ENCODE assay signal across 21 cellular contexts in the genomic region with DNA sequence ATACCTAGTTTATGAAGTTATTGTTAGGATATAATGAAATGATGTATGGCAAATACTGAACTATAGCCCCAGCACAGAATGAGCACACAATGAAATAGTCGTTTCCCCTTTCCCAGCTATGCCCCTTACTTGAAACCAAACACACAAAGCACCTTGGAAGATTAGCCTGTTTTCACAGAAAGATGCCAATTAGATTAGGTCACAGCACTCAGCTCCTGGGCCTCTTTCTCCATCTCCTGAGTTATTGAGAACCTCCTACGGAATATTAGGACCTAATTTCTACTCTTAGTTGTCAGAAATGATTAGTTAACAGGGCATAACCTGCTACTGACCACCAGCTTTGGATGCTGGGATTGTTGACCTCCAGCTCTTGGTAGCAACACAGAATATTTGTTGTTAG.
A peak's percentile ranks its signal among the peaks of the same experiment; 100 is the strongest.
DNase-seq lines count a peak whose midpoint lies in the region; ATAC-seq and TF ChIP-seq lines count a peak whose summit lies in the region.
"Had no signal": no experiment of that assay in that cellular context is flagged by ENCODE, and none has a peak within 500 bp of the region (broad histone marks: within the 10 kb centered on the region; RNA-seq: fewer than 3 reads in every experiment).

No MANE protein-coding gene starts in this region.

- H3K9me3 ChIP-seq in gastrocnemius medialis = no peaks in the 10 kb centered on the region
- H3K9me3 ChIP-seq: upper lobe of left lung had no signal

- peak; percentile 21 for DNase-seq in ACHN
- peak; percentile 29 for DNase-seq in amniotic epithelial cell (ENCODE audit: low read depth)
- no peak for DNase-seq in glutamatergic neuron
- DNase-seq in gastrocnemius medialis = no peak
- DNase-seq in OCI-M2 (lab: John Stamatoyannopoulos, UW; ENCODE audit: unreplicated experiment) = no peak
- no peak for DNase-seq in NCI-H2029 treated with DMSO at 0.1 percent for 48 hours (lab: John Stamatoyannopoulos, UW)
- DNase-seq: activated CD4-positive, alpha-beta T cell treated with anti-CD3 and anti-CD28 coated beads for 1 hour; activated naive CD8-positive, alpha-beta T cell treated with anti-CD3 and anti-CD28 coated beads for 36 hours; GF-D8; KG1; NCI-H1930; RPMI8226; stimulated activated CD4-positive, alpha-beta T cell treated with anti-CD3 and anti-CD28 coated beads, Interleukin-1b, Interleukin-23, amount 100 ng/mL, for 48 hours; stimulated activated naive CD4-positive, alpha-beta T cell; upper lobe of left lung had no signal

- peak overlapping the region in 3 of 4 donors; percentile 35 to 80 (median 60) for H3K27ac ChIP-seq in gastrocnemius medialis
- H3K27ac ChIP-seq: C4-2B had no signal

- in situ Hi-C loops in ACHN (cut with HindIII; ENCODE audit: low pct_ligation_motif_present, low pct_unique_long_range_greater_than_20kb, low sequenced_read_pairs) (no loop called here), gastrocnemius medialis (cut with MboI; ENCODE audit: low sequenced_read_pairs in 4 of 4) (no loop called here)

- intact Hi-C loops in gastrocnemius medialis (cut with DNase I; ENCODE audit: low total_unique reads) = no loop called here

- no peak overlapping the region for H3K4me3 ChIP-seq in gastrocnemius medialis
- H3K4me3 ChIP-seq: GM12878, upper lobe of left lung had no signal

- no peak for ATAC-seq in gastrocnemius medialis
- ATAC-seq in HG02798 (IDR thresholded peaks at IDR 0.05; ENCODE audit: poor library complexity, unreplicated experiment) = no peak
- no peak for ATAC-seq in HG03095 (IDR thresholded peaks at IDR 0.05; ENCODE audit: unreplicated experiment)
- ATAC-seq: esophagus mucosa had no signal

- peaks cover 21 to 56% of the 10 kb centered on the region in 2 donors for H3K4me1 ChIP-seq in gastrocnemius medialis

- H3K36me3 Mint-ChIP-seq in glutamatergic neuron (ENCODE audit: unreplicated experiment) = no peaks in the 10 kb centered on the region
- H3K36me3 Mint-ChIP-seq: activated naive CD8-positive, alpha-beta T cell treated with anti-CD3 and anti-CD28 coated beads for 36 hours had no signal

- H3K36me3 ChIP-seq in gastrocnemius medialis = no peaks in the 10 kb centered on the region
- H3K36me3 ChIP-seq: upper lobe of left lung had no signal

- H3K27ac Mint-ChIP-seq in glutamatergic neuron (ENCODE audit: unreplicated experiment) = peak overlapping the region; percentile 4
- H3K27ac Mint-ChIP-seq: activated naive CD8-positive, alpha-beta T cell treated with anti-CD3 and anti-CD28 coated beads for 36 hours; activated T-helper 1 cell treated with anti-CD3 and anti-CD28 coated beads, Interleukin-12 subunit alpha, Interleukin-12 subunit beta, Interleukin-2, Interleukin-4 antibody, amounts not matched to agents 30 ng/mL and 10 ng/mL and 1 ng/mL, durations not matched to agents 14 hours and 24 hours and 36 hours had no signal

- peaks cover 26% of the 10 kb centered on the region for H3K9me3 Mint-ChIP-seq in glutamatergic neuron (ENCODE audit: unreplicated experiment)
- H3K9me3 Mint-ChIP-seq: activated naive CD8-positive, alpha-beta T cell treated with anti-CD3 and anti-CD28 coated beads for 36 hours; activated T-helper 1 cell treated with anti-CD3 and anti-CD28 coated beads, Interleukin-12 subunit alpha, Interleukin-12 subunit beta, Interleukin-2, Interleukin-4 antibody, amounts not matched to agents 30 ng/mL and 10 ng/mL and 1 ng/mL, durations not matched to agents 14 hours and 24 hours and 36 hours had no signal

- H3K4me1 Mint-ChIP-seq in glutamatergic neuron (ENCODE audit: low read depth, unreplicated experiment) = peaks cover 43% of the 10 kb centered on the region
- H3K4me1 Mint-ChIP-seq: activated naive CD8-positive, alpha-beta T cell treated with anti-CD3 and anti-CD28 coated beads for 36 hours had no signal

- no peaks in the 10 kb centered on the region for H3K27me3 ChIP-seq in gastrocnemius medialis
- H3K27me3 ChIP-seq: upper lobe of left lung had no signal

- no peak for TF ChIP-seq POLR2A in gastrocnemius medialis (IDR thresholded peaks at IDR 0.05)

- no peak overlapping the region for H3K4me3 Mint-ChIP-seq in glutamatergic neuron (ENCODE audit: unreplicated experiment)
- H3K4me3 Mint-ChIP-seq: activated naive CD8-positive, alpha-beta T cell treated with anti-CD3 and anti-CD28 coated beads for 36 hours; activated T-helper 1 cell treated with anti-CD3 and anti-CD28 coated beads, Interleukin-12 subunit alpha, Interleukin-12 subunit beta, Interleukin-2, Interleukin-4 antibody, amounts not matched to agents 30 ng/mL and 10 ng/mL and 1 ng/mL, durations not matched to agents 14 hours and 24 hours and 36 hours had no signal

- peaks cover 24% of the 10 kb centered on the region for H3K27me3 Mint-ChIP-seq in glutamatergic neuron (ENCODE audit: unreplicated experiment)
- H3K27me3 Mint-ChIP-seq: activated naive CD8-positive, alpha-beta T cell treated with anti-CD3 and anti-CD28 coated beads for 36 hours had no signal

- TF ChIP-seq CTCF in glutamatergic neuron (IDR thresholded peaks at IDR 0.05; ENCODE audit: partially characterized antibody, unreplicated experiment) = no peak
- TF ChIP-seq CTCF in gastrocnemius medialis (IDR thresholded peaks at IDR 0.05 in 4 of 5, conservative IDR thresholded peaks at IDR 0.05 in 1 of 5) = no peak

Comparison
In these comparisons a context has a peak if more than half of its experiments do, and no peak if none do; other contexts are left out.
1. DNase-seq: peak in ACHN (single experiment) and amniotic epithelial cell (single experiment); none in glutamatergic neuron (single experiment), gastrocnemius medialis (0 of 2), OCI-M2 (single experiment) and NCI-H2029 treated with DMSO at 0.1 percent for 48 hours (single experiment).